Comparison of ENCODE assay signal across 8 cellular contexts in the genomic region with DNA sequence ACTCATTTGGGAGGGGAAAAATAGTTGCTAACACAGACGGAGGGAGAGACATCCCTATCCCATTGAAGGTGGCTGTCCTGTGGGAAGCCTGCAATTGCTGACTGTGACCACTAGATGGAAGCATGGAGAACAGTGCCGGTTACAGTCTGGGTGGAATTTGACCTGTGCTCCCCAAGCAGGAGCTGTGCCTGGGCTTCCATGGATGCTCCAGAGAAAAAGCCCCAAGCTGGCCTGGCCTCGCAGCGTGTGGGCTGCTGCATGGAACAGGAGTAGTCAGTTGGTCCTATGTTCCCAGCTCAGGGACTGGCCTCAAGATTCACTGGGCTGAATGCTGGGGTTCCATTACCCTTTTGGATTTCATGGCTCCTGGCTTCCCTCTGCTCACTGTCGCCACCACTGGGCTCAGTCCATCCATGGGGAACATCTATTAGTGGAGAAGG.
DNase-seq lines count a peak whose midpoint lies in the region; ATAC-seq, FAIRE-seq and TF ChIP-seq lines count a peak whose summit lies in the region.

No MANE protein-coding gene starts in this region.

- no peak overlapping the region for H3K4me3 Mint-ChIP-seq in astrocyte (ENCODE audit: unreplicated experiment)

- H3K9ac ChIP-seq in astrocyte (ENCODE audit: low read length) = no peak overlapping the region

- H3K27ac ChIP-seq in RWPE1 (no peak overlapping the region), astrocyte (ENCODE audit: low read depth, low read length) (no peak overlapping the region)

- H3K9me3 Mint-ChIP-seq in astrocyte (ENCODE audit: unreplicated experiment) = peaks cover 4% of the 10 kb centered on the region

- no peak overlapping the region for H3K4me2 ChIP-seq in astrocyte (ENCODE audit: low read length)

- no peaks in the 10 kb centered on the region for H3K27me3 ChIP-seq in astrocyte (ENCODE audit: insufficient read depth, low read length)

- no peaks in the 10 kb centered on the region for H3K27me3 Mint-ChIP-seq in astrocyte (ENCODE audit: low read depth, unreplicated experiment)

- peak; percentile 99 for TF ChIP-seq CTCF in RWPE1 (conservative IDR thresholded peaks at IDR 0.05; ENCODE audit: low read depth)
- peak; percentile 73 for TF ChIP-seq CTCF in astrocyte (IDR thresholded peaks at IDR 0.05; ENCODE audit: insufficient read depth, low read depth, low read length)

- POLR2A ChIA-PET in RWPE1 (lab: Yijun Ruan, JAX; ENCODE audit: low non-redundant PET) = no interaction called here

- H2AFZ ChIP-seq in astrocyte (ENCODE audit: low read depth, low read length) = no peak overlapping the region

- no peaks in the 10 kb centered on the region for H4K20me1 ChIP-seq in astrocyte (ENCODE audit: insufficient read depth, low read length)

- no peaks in the 10 kb centered on the region for H3K4me1 Mint-ChIP-seq in astrocyte (ENCODE audit: low read depth, unreplicated experiment)

- peak; percentile 58 for DNase-seq in ELR (ENCODE audit: low read depth)
- peak; percentile 72 for DNase-seq in HuH-7 (ENCODE audit: low spot score)
- DNase-seq in RWPE1 (ENCODE audit: low spot score) = peak; percentile 85
- DNase-seq in astrocyte (ENCODE audit: low read depth) = peak; percentile 1
- peak; percentile 62 for DNase-seq in iPS DF 4.7 (ENCODE audit: extremely low read depth, low spot score)
- DNase-seq in stimulated activated CD4-positive, alpha-beta T cell treated with anti-CD3 and anti-CD28 coated beads, Interleukin-1b, Interleukin-23, amount 100 ng/mL, for 48 hours = peak; percentile 16
- no peak for DNase-seq in globus pallidus (ENCODE audit: low spot score)

- no peaks in the 10 kb centered on the region for H3K36me3 Mint-ChIP-seq in astrocyte (ENCODE audit: low read depth, unreplicated experiment)

- no peak for FAIRE-seq in astrocyte (lab: Jason Lieb, UNC)

- H3K36me3 ChIP-seq in astrocyte (ENCODE audit: insufficient read depth, low read length) = no peaks in the 10 kb centered on the region

- H3K4me3 ChIP-seq in astrocyte (ENCODE audit: insufficient read depth, low read depth, low read length) = no peak overlapping the region

- no peaks in the 10 kb centered on the region for H3K79me2 ChIP-seq in astrocyte (ENCODE audit: insufficient read depth, low read length)

- no peak for ATAC-seq in GM18858 (IDR thresholded peaks at IDR 0.05; ENCODE audit: unreplicated experiment)

- H3K27ac Mint-ChIP-seq in astrocyte (ENCODE audit: unreplicated experiment) = no peak overlapping the region

- no peaks in the 10 kb centered on the region for H3K4me1 ChIP-seq in astrocyte (ENCODE audit: insufficient read depth, low read length)

- no peaks in the 10 kb centered on the region for H3K9me3 ChIP-seq in astrocyte (ENCODE audit: insufficient read depth, low read depth, low read length)

- CTCF ChIA-PET in RWPE1 (lab: Yijun Ruan, JAX) = interaction anchor here (0.5 to 1.9 kb wide), 32 partner anchors 9 to 1462 kb away, joined by 3 to 19 read pairs (median 3); a partner anchor contains a TSS
